ENCODE assay signal across 12 cellular contexts in the genomic region with DNA sequence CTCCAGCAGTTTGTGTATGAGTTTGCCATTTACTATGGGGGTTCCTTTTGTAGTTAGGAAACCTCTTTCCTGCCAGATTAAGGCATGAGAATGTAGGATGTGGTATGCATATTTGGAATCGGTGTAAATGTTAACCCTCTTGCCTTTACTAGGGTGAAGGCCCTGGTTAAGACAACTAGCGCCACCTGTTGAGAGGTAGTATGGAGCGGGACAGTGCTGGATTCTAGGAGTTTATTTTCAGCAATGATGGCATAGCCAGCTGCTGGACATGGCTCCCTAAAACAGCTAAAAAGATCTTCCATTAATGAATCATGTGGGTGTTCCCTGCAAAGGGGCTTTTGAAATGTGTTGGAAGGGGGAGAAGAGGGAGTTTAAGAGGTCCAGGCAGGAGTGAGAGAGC. TPM values are rescaled to one million over a fixed set of nuclear protein-coding genes. Genes with fewer than 3 reads are reported as not detected.
DNase-seq lines count a peak whose midpoint lies in the region; ATAC-seq, FAIRE-seq and TF ChIP-seq lines count a peak whose summit lies in the region.
"Had no signal": no experiment of that assay in that cellular context is flagged by ENCODE, and none has a peak within 500 bp of the region (broad histone marks: within the 10 kb centered on the region; RNA-seq: fewer than 3 reads in every experiment).

No MANE protein-coding gene starts in this region.

- H3K4me2 ChIP-seq in Karpas-422 (ENCODE audit: low read depth, low read length, poor library complexity, severe bottlenecking) (no peak overlapping the region), osteoblast (ENCODE audit: insufficient read depth, low read length) (no peak overlapping the region)

- H3K4me1 ChIP-seq in cardiac muscle cell (ENCODE audit: low read depth) (no peaks in the 10 kb centered on the region), Karpas-422 (ENCODE audit: low read length) (no peaks in the 10 kb centered on the region), osteoblast (ENCODE audit: insufficient read depth, low read length) (no peaks in the 10 kb centered on the region)

- no peaks in the 10 kb centered on the region for H3K36me3 Mint-ChIP-seq in activated T-helper 17 cell treated with anti-CD3 and anti-CD28 coated beads, Interleukin-2, amount 50 U/mL, for 72 hours (ENCODE audit: low read depth)

- no peak for FAIRE-seq in frontal cortex (lab: Jason Lieb, UNC)

- peak; percentile 44 for ATAC-seq in activated T-helper 17 cell treated with anti-CD3 and anti-CD28 coated beads, Interleukin-2, amount 50 U/mL, for 72 hours (replicated peaks)
- ATAC-seq in HG03039 (IDR thresholded peaks at IDR 0.05; ENCODE audit: unreplicated experiment), result no peak

- H3K4me3 ChIP-seq in cardiac muscle cell, result no peak overlapping the region
- H3K4me3 ChIP-seq in Karpas-422 (ENCODE audit: low read length), result no peak overlapping the region
- no peak overlapping the region for H3K4me3 ChIP-seq in osteoblast (ENCODE audit: insufficient read depth, low read length)

- intact Hi-C loops in cardiac septum (cut with DNase I), result no loop called here

- no peaks in the 10 kb centered on the region for H3K4me1 Mint-ChIP-seq in activated T-helper 17 cell treated with anti-CD3 and anti-CD28 coated beads, Interleukin-2, amount 50 U/mL, for 72 hours
- H3K4me1 Mint-ChIP-seq: CD4-positive, CD25-positive, alpha-beta regulatory T cell; nephron progenitor cell had no signal

- H3K27ac ChIP-seq in cardiac muscle cell (no peak overlapping the region), Karpas-422 (ENCODE audit: low read length) (no peak overlapping the region), osteoblast (ENCODE audit: low read depth, low read length) (no peak overlapping the region)

- no peak overlapping the region for H3K4me3 Mint-ChIP-seq in activated T-helper 17 cell treated with anti-CD3 and anti-CD28 coated beads, Interleukin-2, amount 50 U/mL, for 72 hours
- H3K4me3 Mint-ChIP-seq: CD4-positive, CD25-positive, alpha-beta regulatory T cell; nephron progenitor cell had no signal

- no peak overlapping the region for H3K27ac Mint-ChIP-seq in activated T-helper 17 cell treated with anti-CD3 and anti-CD28 coated beads, Interleukin-2, amount 50 U/mL, for 72 hours
- H3K27ac Mint-ChIP-seq: CD4-positive, CD25-positive, alpha-beta regulatory T cell; nephron progenitor cell had no signal

- TF ChIP-seq CTCF in cardiac muscle cell (IDR thresholded peaks at IDR 0.05; ENCODE audit: low read depth, low read length), result peak; percentile 24
- peak; percentile 26 for TF ChIP-seq CTCF in osteoblast (IDR thresholded peaks at IDR 0.05; ENCODE audit: extremely low read depth, low read depth, low read length)

- H4K20me1 ChIP-seq in Karpas-422 (ENCODE audit: insufficient read depth, low read depth, low read length), result no peaks in the 10 kb centered on the region
- H4K20me1 ChIP-seq in osteoblast (ENCODE audit: insufficient read depth, low read length), result no peaks in the 10 kb centered on the region

- H3K9me2 ChIP-seq in Karpas-422 (replicated peaks; ENCODE audit: insufficient read depth, low read length), result no peaks in the 10 kb centered on the region

- no peaks in the 10 kb centered on the region for H3K36me3 ChIP-seq in cardiac muscle cell
- H3K36me3 ChIP-seq in Karpas-422 (ENCODE audit: insufficient read depth, low read length), result no peaks in the 10 kb centered on the region
- no peaks in the 10 kb centered on the region for H3K36me3 ChIP-seq in osteoblast (ENCODE audit: insufficient read depth, low read length)

- no peak overlapping the region for H2AFZ ChIP-seq in Karpas-422 (ENCODE audit: low read length)
- H2AFZ ChIP-seq in osteoblast (ENCODE audit: low read length), result no peak overlapping the region

- no peaks in the 10 kb centered on the region for H3K9me3 ChIP-seq in cardiac muscle cell (ENCODE audit: low read depth)
- H3K9me3 ChIP-seq in Karpas-422 (ENCODE audit: low read length), result no peaks in the 10 kb centered on the region
- H3K9me3 ChIP-seq in osteoblast (ENCODE audit: low read depth, low read length), result no peaks in the 10 kb centered on the region

- H3K79me2 ChIP-seq in Karpas-422 (ENCODE audit: low read length) (no peaks in the 10 kb centered on the region), osteoblast (ENCODE audit: insufficient read depth, low read length) (no peaks in the 10 kb centered on the region)

- H3K9me3 Mint-ChIP-seq in activated T-helper 17 cell treated with anti-CD3 and anti-CD28 coated beads, Interleukin-2, amount 50 U/mL, for 72 hours, result peaks cover 9% of the 10 kb centered on the region

- H3K27me3 ChIP-seq in cardiac muscle cell (no peaks in the 10 kb centered on the region), Karpas-422 (ENCODE audit: low read length) (no peaks in the 10 kb centered on the region), osteoblast (ENCODE audit: insufficient read depth, low read length) (no peaks in the 10 kb centered on the region)

- H3K27me3 Mint-ChIP-seq in activated T-helper 17 cell treated with anti-CD3 and anti-CD28 coated beads, Interleukin-2, amount 50 U/mL, for 72 hours, result no peaks in the 10 kb centered on the region
- H3K27me3 Mint-ChIP-seq: CD4-positive, CD25-positive, alpha-beta regulatory T cell had no signal

- peak; percentile 13 to 27 for DNase-seq in cardiac muscle cell (ENCODE audit: low read depth in 1 of 2, low spot score in 1 of 2)
- DNase-seq in cardiac septum (ENCODE audit: low spot score), result no peak
- DNase-seq in Karpas-422, result peak; percentile 78
- no peak for DNase-seq in osteoblast (ENCODE audit: insufficient read length, low spot score, missing footprints)
- no peak for DNase-seq in frontal cortex (ENCODE audit: low spot score in 2 of 2)
- DNase-seq in activated naive CD4-positive, alpha-beta T cell treated with anti-CD3 and anti-CD28 coated beads, Interleukin-2, amount 50 U/mL, for 16 hours, result no peak
- DNase-seq: activated naive CD4-positive, alpha-beta T cell treated with Interleukin-2 at 50 U/mL for 16 hours; CD4-positive, CD25-positive, alpha-beta regulatory T cell; effector CD8-positive, alpha-beta T cell; nephron progenitor cell had no signal

- no peak overlapping the region for H3K9ac ChIP-seq in Karpas-422 (ENCODE audit: low read length)

RNA-seq across cellular contexts. Expression of gene GPX3, which starts 30.7 kb away (rescaled TPM):
- total RNA-seq in cardiac muscle cell (46.6 and 73.7 TPM in 2 replicates), cardiac septum (461 TPM), osteoblast (8.8 and 9.8 TPM in 2 replicates), frontal cortex (4.1 TPM)
- 79.8 and 121 TPM in 2 replicates for polyA plus RNA-seq in cardiac muscle cell
- not detected in 2 replicates for total RNA-seq in Karpas-422 (2014; rRNA removed; shearing (Covaris generic); ENCODE audit: low replicate concordance)
- not detected for total RNA-seq in activated T-helper 17 cell treated with anti-CD3 and anti-CD28 coated beads, Interleukin-2, amount 50 U/mL, for 72 hours

Comparison
In these comparisons a context has a peak if more than half of its experiments do, and no peak if none do; other contexts are left out.
1. DNase-seq: peak in cardiac muscle cell (2 of 2) and Karpas-422 (single experiment); none in cardiac septum (single experiment), osteoblast (single experiment), frontal cortex (0 of 2) and activated naive CD4-positive, alpha-beta T cell treated with anti-CD3 and anti-CD28 coated beads, Interleukin-2, amount 50 U/mL, for 16 hours (single experiment).